16 cellular contexts compared by ENCODE assay signal in the genomic region with DNA sequence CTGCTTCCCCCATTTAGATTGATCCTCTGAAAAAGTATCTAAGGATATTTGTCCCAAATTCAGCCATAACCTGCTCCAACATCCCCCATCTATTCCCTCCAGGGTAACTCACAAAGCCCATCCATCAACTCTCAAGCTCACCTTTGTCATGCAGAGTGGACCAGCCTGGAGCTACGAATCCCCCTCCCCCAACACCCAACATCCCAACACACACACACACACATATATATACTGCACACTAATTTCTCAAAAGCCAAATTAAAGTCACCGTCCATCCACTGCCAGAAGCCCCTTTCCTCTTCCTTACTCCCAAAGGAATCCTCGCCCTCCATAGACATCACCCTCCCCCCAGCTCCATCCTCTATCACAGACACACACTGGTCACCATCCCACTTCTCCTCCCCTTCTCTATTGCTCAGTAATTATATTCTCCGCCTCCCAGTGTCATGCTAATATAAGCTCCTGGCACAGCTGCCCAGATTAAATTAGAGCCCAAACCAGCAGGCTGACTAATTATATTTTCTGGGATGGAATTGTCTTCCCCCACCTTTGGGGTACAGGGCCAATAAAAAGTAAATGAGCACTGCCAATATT.
"Had no signal": no experiment of that assay in that cellular context is flagged by ENCODE, and none has a peak within 500 bp of the region (broad histone marks: within the 10 kb centered on the region; RNA-seq: fewer than 3 reads in every experiment).

No MANE protein-coding gene starts in this region.

- H3K27me3 ChIP-seq: ascending aorta, esophagus squamous epithelium, ovary had no signal

- DNase-seq: activated CD4-positive, alpha-beta T cell treated with anti-CD3 and anti-CD28 coated beads for 4 hours; activated CD8-positive, alpha-beta memory T cell treated with anti-CD3 and anti-CD28 coated beads, Interleukin-2, amount 50 U/mL, for 4 hours; activated CD8-positive, alpha-beta T cell treated with anti-CD3 and anti-CD28 coated beads for 36 hours; activated T-cell treated with anti-CD3 and anti-CD28 coated beads, Interleukin-2, amount 50 U/mL, for 72 hours; dorsolateral prefrontal cortex; esophagus squamous epithelium; foreskin fibroblast; heart left ventricle; ovary; sigmoid colon; stimulated activated CD4-positive, alpha-beta T cell treated with anti-CD3 and anti-CD28 coated beads, Interleukin-2, amount 100 ng/mL, for 24 hours; stimulated activated naive CD4-positive, alpha-beta T cell; T1000; trophoblast cell had no signal

- ATAC-seq: activated CD8-positive, alpha-beta T cell treated with anti-CD3 and anti-CD28 coated beads for 36 hours; activated T-cell treated with anti-CD3 and anti-CD28 coated beads, Interleukin-2, amount 50 U/mL, for 72 hours; heart left ventricle had no signal

- H3K4me1 ChIP-seq: ascending aorta, esophagus squamous epithelium, sigmoid colon had no signal

- H3K4me3 ChIP-seq: ascending aorta, dorsolateral prefrontal cortex, esophagus squamous epithelium, heart left ventricle, ovary, sigmoid colon had no signal

- H3K36me3 ChIP-seq: ascending aorta, esophagus squamous epithelium, heart left ventricle, ovary, sigmoid colon had no signal

- H3K27ac ChIP-seq: ascending aorta, dorsolateral prefrontal cortex, esophagus squamous epithelium, heart left ventricle, ovary, sigmoid colon, VCaP had no signal

- H3K9me3 ChIP-seq: ascending aorta, esophagus squamous epithelium, heart left ventricle, ovary, sigmoid colon had no signal
